8 cellular contexts compared by ENCODE assay signal in the genomic region with DNA sequence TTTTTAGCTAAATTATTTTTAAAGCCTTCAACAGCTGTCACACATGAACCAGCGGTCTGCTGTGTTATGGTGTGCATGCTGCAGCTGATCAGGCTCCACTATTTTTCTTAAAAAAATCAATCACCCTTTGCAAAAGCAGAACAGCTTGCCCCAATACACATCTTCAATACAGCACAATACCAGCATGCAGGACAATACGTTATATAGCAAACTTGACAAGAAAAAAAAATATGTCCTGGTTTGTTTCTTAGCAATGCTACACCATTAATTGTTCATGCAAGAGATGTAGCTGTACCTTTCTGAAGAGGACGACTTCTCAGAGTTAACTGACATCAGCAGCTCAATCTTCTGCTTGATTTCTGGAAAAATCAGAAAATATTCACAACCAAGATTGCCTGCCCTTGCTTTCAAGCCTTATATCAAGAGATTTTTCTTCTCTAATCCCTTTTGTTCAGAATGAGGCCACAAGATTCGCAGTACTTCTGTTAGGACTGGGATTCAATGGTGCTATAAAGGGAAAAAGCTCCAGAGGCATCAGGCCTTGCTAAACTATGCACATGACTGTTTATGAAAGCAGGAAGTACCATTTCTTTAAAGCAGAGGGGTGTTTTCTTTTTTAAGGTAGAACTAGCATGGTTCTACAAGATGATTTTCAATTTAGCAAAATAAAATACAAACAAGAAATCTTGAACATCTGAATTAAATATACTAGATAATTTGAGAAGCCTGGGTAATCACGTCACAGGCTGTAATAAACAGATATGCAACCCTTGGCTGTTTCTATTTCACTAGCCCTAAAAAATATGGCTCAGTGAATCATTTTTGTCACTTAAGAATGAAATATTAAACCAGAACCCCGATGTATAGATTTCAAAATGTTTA.
A peak's percentile ranks its signal among the peaks of the same experiment; 100 is the strongest.
DNase-seq lines count a peak whose midpoint lies in the region; ATAC-seq and TF ChIP-seq lines count a peak whose summit lies in the region.

No MANE protein-coding gene starts in this region.

- H3K4me1 ChIP-seq in neutrophil (ENCODE audit: control insufficient read depth in 1 of 2, insufficient read depth in 1 of 2, low read depth in 1 of 2, low read length in 1 of 2) = peaks cover 25 to 32% of the 10 kb centered on the region in 2 experiments

- H3K27ac ChIP-seq in neutrophil = peak overlapping the region; percentile 76

- H3K36me3 ChIP-seq in neutrophil (no peaks in the 10 kb centered on the region), H7 (replicated peaks; ENCODE audit: control insufficient read depth, insufficient read depth, low read length) (no peaks in the 10 kb centered on the region)

- ATAC-seq in WTC11 = no peak

- H3K27me3 ChIP-seq in neutrophil (no peaks in the 10 kb centered on the region), H7 (ENCODE audit: control insufficient read depth, insufficient read depth, low read length) (no peaks in the 10 kb centered on the region)

- H3K4me1 Mint-ChIP-seq in activated naive CD4-positive, alpha-beta T cell treated with anti-CD3 and anti-CD28 coated beads, Interleukin-2, amount 10 ng/mL, durations not matched to agents 7 days and 5 days = peaks cover 25% of the 10 kb centered on the region
- peaks cover 38% of the 10 kb centered on the region for H3K4me1 Mint-ChIP-seq in WTC11

- peak overlapping the region; percentile 77 for H3K27ac Mint-ChIP-seq in activated naive CD4-positive, alpha-beta T cell treated with anti-CD3 and anti-CD28 coated beads, Interleukin-2, amount 10 ng/mL, durations not matched to agents 7 days and 5 days
- H3K27ac Mint-ChIP-seq in WTC11 = peak overlapping the region; percentile 92

- H3K4me3 ChIP-seq in HFF-Myc (replicated peaks; ENCODE audit: low read depth, low read length) = peak overlapping the region; percentile 29
- H3K4me3 ChIP-seq in neutrophil (ENCODE audit: low read depth in 1 of 2, low read length in 1 of 2) = peak overlapping the region; percentile 22 to 28
- H3K4me3 ChIP-seq in H7 (ENCODE audit: insufficient read depth, low read depth, low read length) = no peak overlapping the region

- TF ChIP-seq CTCF in HFF-Myc (IDR thresholded peaks at IDR 0.05; ENCODE audit: low read depth, low read length, missing control alignments) (no peak), WTC11 (IDR thresholded peaks at IDR 0.05) (no peak), neutrophil (IDR thresholded peaks at IDR 0.05) (no peak)

- POLR2A ChIA-PET in WTC11 (lab: Charles Lee) = no interaction called here

- no peaks in the 10 kb centered on the region for H3K27me3 Mint-ChIP-seq in activated naive CD4-positive, alpha-beta T cell treated with anti-CD3 and anti-CD28 coated beads, Interleukin-2, amount 10 ng/mL, durations not matched to agents 7 days and 5 days
- no peaks in the 10 kb centered on the region for H3K27me3 Mint-ChIP-seq in WTC11 (ENCODE audit: low read depth)

- H3K36me3 Mint-ChIP-seq in activated naive CD4-positive, alpha-beta T cell treated with anti-CD3 and anti-CD28 coated beads, Interleukin-2, amount 10 ng/mL, durations not matched to agents 7 days and 5 days = peaks cover 4% of the 10 kb centered on the region
- no peaks in the 10 kb centered on the region for H3K36me3 Mint-ChIP-seq in WTC11

- CTCF ChIA-PET in activated naive CD4-positive, alpha-beta T cell treated with anti-CD3 and anti-CD28 coated beads, Interleukin-2, amount 10 ng/mL, durations not matched to agents 7 days and 5 days (lab: Charles Lee) = interaction anchor here (0.5 to 1.7 kb wide), 3 partner anchors 21 to 283 kb away, joined by 3 to 4 read pairs (median 3); no protein-coding TSS in a partner anchor
- CTCF ChIA-PET in WTC11 (lab: Charles Lee) = interaction anchor here (0.7 to 0.9 kb wide), 3 partner anchors 11 to 40 kb away, joined by 3 to 4 read pairs (median 4); no protein-coding TSS in a partner anchor

- no peak for DNase-seq in activated naive CD4-positive, alpha-beta T cell treated with anti-CD3 and anti-CD28 coated beads, Interleukin-2, amount 10 ng/mL, durations not matched to agents 7 days and 5 days
- no peak for DNase-seq in activated naive CD4-positive, alpha-beta T cell treated with anti-CD3 and anti-CD28 coated beads, Interleukin-2, amount 50 U/mL, for 16 hours
- peak; percentile 48 for DNase-seq in HFF-Myc (ENCODE audit: extremely low read depth, low read depth)
- DNase-seq in NCI-H1092 treated with DMSO at 0.1 percent for 48 hours (lab: John Stamatoyannopoulos, UW) = peak; percentile 71
- DNase-seq in WTC11 (ENCODE audit: low spot score) = no peak
- peak; percentile 32 for DNase-seq in fibroblast of the conjunctiva (ENCODE audit: low read depth)
- DNase-seq in H7 = no peak

- H3K4me3 Mint-ChIP-seq in activated naive CD4-positive, alpha-beta T cell treated with anti-CD3 and anti-CD28 coated beads, Interleukin-2, amount 10 ng/mL, durations not matched to agents 7 days and 5 days = peak overlapping the region; percentile 81
- H3K4me3 Mint-ChIP-seq in WTC11 = peak overlapping the region; percentile 15

- no peaks in the 10 kb centered on the region for H3K9me3 ChIP-seq in neutrophil

- no peaks in the 10 kb centered on the region for H3K9me3 Mint-ChIP-seq in activated naive CD4-positive, alpha-beta T cell treated with anti-CD3 and anti-CD28 coated beads, Interleukin-2, amount 10 ng/mL, durations not matched to agents 7 days and 5 days
- H3K9me3 Mint-ChIP-seq in WTC11 = no peaks in the 10 kb centered on the region

TF ChIP-seq in WTC11, 78 proteins besides CTCF, POLR2A, EP300 and RAD21:
- TF ChIP-seq SMAD3 (CRISPR knock-in tag; IDR thresholded peaks at IDR 0.05; ENCODE audit: borderline replicate concordance) = no peak
- no peak for TF ChIP-seq MYBL2 (CRISPR knock-in tag; IDR thresholded peaks at IDR 0.05)

Comparison
In these comparisons a context has a peak if more than half of its experiments do, and no peak if none do; other contexts are left out.
1. DNase-seq: peak in HFF-Myc (single experiment), NCI-H1092 treated with DMSO at 0.1 percent for 48 hours (single experiment) and fibroblast of the conjunctiva (single experiment); none in activated naive CD4-positive, alpha-beta T cell treated with anti-CD3 and anti-CD28 coated beads, Interleukin-2, amount 10 ng/mL, durations not matched to agents 7 days and 5 days (single experiment), activated naive CD4-positive, alpha-beta T cell treated with anti-CD3 and anti-CD28 coated beads, Interleukin-2, amount 50 U/mL, for 16 hours (single experiment), WTC11 (single experiment) and H7 (single experiment).